10 cellular contexts compared by ENCODE assay signal in the genomic region with DNA sequence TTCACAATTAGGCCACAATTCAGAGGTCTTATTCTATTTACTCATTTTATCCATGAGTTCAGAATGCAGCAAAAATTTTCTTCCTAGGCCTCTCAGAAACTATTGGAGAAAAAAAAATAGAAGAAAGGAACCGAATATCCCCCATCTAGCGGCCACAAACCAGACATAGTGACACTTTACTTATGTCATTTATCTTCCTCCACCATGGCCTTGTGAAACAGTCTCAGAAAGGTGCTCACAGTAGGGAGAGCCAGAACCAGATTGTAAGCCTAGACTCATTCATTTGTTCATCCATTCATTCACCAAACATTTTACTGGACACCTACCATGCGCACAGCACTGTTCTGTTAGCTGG. TPM values are rescaled to one million over a fixed set of nuclear protein-coding genes. Genes with fewer than 3 reads are reported as not detected.
DNase-seq lines count a peak whose midpoint lies in the region; ATAC-seq, FAIRE-seq and TF ChIP-seq lines count a peak whose summit lies in the region.
"Had no signal": no experiment of that assay in that cellular context is flagged by ENCODE, and none has a peak within 500 bp of the region (broad histone marks: within the 10 kb centered on the region; RNA-seq: fewer than 3 reads in every experiment).

No MANE protein-coding gene starts in this region.

- H3K4me3 Mint-ChIP-seq in activated B cell treated with CpG ODN at 0.5 μM for 24 hours (peak overlapping the region; percentile 47), CD14-positive monocyte (no peak overlapping the region)

- no peaks in the 10 kb centered on the region for H3K36me3 ChIP-seq in suprapubic skin
- no peaks in the 10 kb centered on the region for H3K36me3 ChIP-seq in SJCRH30

- TF ChIP-seq POLR2A in suprapubic skin (IDR thresholded peaks at IDR 0.05) = no peak

- WGBS in suprapubic skin = 94% methylated on average over 3 of the region's 3 CpGs

- ATAC-seq in GM19035 (IDR thresholded peaks at IDR 0.05; ENCODE audit: unreplicated experiment) (peak; percentile 35), HG02763 (IDR thresholded peaks at IDR 0.05; ENCODE audit: unreplicated experiment) (peak; percentile 21), activated B cell treated with CpG ODN at 0.5 μM for 24 hours (ENCODE audit: low read depth) (peak; percentile 73)

- DNase-seq in activated B cell treated with CpG ODN at 0.5 μM for 24 hours (no peak), suprapubic skin (ENCODE audit: low spot score in 2 of 2) (no peak), SJCRH30 (no peak), CD14-positive monocyte (ENCODE audit: low spot score) (no peak), frontal cortex (ENCODE audit: low spot score in 2 of 2) (no peak)
- DNase-seq in activated CD4-positive, alpha-beta T cell treated with anti-CD3 and anti-CD28 coated beads, Interleukin-2, amount 50 U/mL, for 48 hours = no peak
- DNase-seq: RPMI8226 had no signal

- H3K4me1 ChIP-seq in suprapubic skin = peaks cover 74% of the 10 kb centered on the region
- H3K4me1 ChIP-seq in SJCRH30 = peaks cover 20% of the 10 kb centered on the region

- FAIRE-seq in frontal cortex (lab: Jason Lieb, UNC) = no peak

- H3K36me3 Mint-ChIP-seq in activated B cell treated with CpG ODN at 0.5 μM for 24 hours (ENCODE audit: low read depth) (peaks cover 8% of the 10 kb centered on the region), CD14-positive monocyte (peaks cover 34 to 37% of the 10 kb centered on the region in 2 donors)

- H3K27ac Mint-ChIP-seq in activated B cell treated with CpG ODN at 0.5 μM for 24 hours (no peak overlapping the region), CD14-positive monocyte (peak overlapping the region in 1 of 7 donors; percentile 34)
- H3K27ac Mint-ChIP-seq: activated T-helper 2 cell treated with anti-CD3 and anti-CD28 coated beads, Interferon-gamma antibody, Interleukin-2, Interleukin-4, amounts not matched to agents 10 μg/mL and 5 μg/mL and 100 μg/mL, durations not matched to agents 14 hours and 24 hours and 36 hours had no signal

- no peak for TF ChIP-seq CTCF in activated B cell treated with CpG ODN at 0.5 μM for 24 hours (IDR thresholded peaks at IDR 0.05)
- no peak for TF ChIP-seq CTCF in suprapubic skin (IDR thresholded peaks at IDR 0.05)
- TF ChIP-seq CTCF in CD14-positive monocyte (IDR thresholded peaks at IDR 0.05) = no peak

- peaks cover 22% of the 10 kb centered on the region for H3K4me1 Mint-ChIP-seq in activated B cell treated with CpG ODN at 0.5 μM for 24 hours
- H3K4me1 Mint-ChIP-seq in CD14-positive monocyte = peaks cover 24% of the 10 kb centered on the region

- intact Hi-C loops in activated B cell treated with CpG ODN at 0.5 μM for 24 hours (cut with micrococcal nuclease) = loop anchor here (1.0 to 5.0 kb wide), 4 partner anchors 16 to 83 kb away; partner anchors contain the start of gene CREB3L2
- intact Hi-C loops in CD14-positive monocyte (cut with micrococcal nuclease) = no loop called here

- H3K4me3 ChIP-seq in suprapubic skin (no peak overlapping the region), SJCRH30 (no peak overlapping the region)

- H3K9me3 Mint-ChIP-seq in activated B cell treated with CpG ODN at 0.5 μM for 24 hours (peaks cover 3% of the 10 kb centered on the region), CD14-positive monocyte (peaks cover 14 to 25% (median 17%) of the 10 kb centered on the region in 7 donors)

- H3K27me3 ChIP-seq in suprapubic skin = no peaks in the 10 kb centered on the region
- H3K27me3 ChIP-seq in SJCRH30 = no peaks in the 10 kb centered on the region

- H3K9me3 ChIP-seq in suprapubic skin (no peaks in the 10 kb centered on the region), SJCRH30 (replicated peaks) (0 out of 2 replicates have a peak, but pooled peaks cover 2% of the 10 kb centered on the region)

- no peak for TF ChIP-seq EP300 in suprapubic skin (IDR thresholded peaks at IDR 0.05)

- CTCF ChIA-PET in activated B cell treated with CpG ODN at 0.5 μM for 24 hours (lab: Charles Lee) = interaction anchor here (1.2 to 1.6 kb wide), 3 partner anchors 15 to 21 kb away, joined by 3 to 7 read pairs (median 4); no protein-coding TSS in a partner anchor

- POLR2A ChIA-PET in activated B cell treated with CpG ODN at 0.5 μM for 24 hours (lab: Charles Lee) = interaction anchor here (0.5 kb wide), 1 partner anchor 14 kb away, joined by 4 read pairs; no protein-coding TSS in a partner anchor

- H3K27me3 Mint-ChIP-seq in activated B cell treated with CpG ODN at 0.5 μM for 24 hours = no peaks in the 10 kb centered on the region
- H3K27me3 Mint-ChIP-seq in CD14-positive monocyte (ENCODE audit: low read depth in 3 of 3) = peaks cover 0 to 2% (median 0%) of the 10 kb centered on the region in 3 donors

- H3K27ac ChIP-seq in suprapubic skin = peak overlapping the region; percentile 3
- H3K27ac ChIP-seq in SJCRH30 = no peak overlapping the region

RNA-seq across cellular contexts. Expression of gene CREB3L2, which starts 16.0 kb away (rescaled TPM):
- 16.6 and 21.7 TPM in 2 replicates for total RNA-seq in activated B cell treated with CpG ODN at 0.5 μM for 24 hours
- total RNA-seq in suprapubic skin = 10 to 100 TPM; 10.9 to 24.5 (median 14.1) TPM
- 18.4 and 18.7 TPM in 2 replicates for total RNA-seq in SJCRH30 (2014; rRNA removed; shearing (Covaris generic))
- 10 to 100 TPM in 1 of 2 donors, 1 to 10 TPM in 1; 6.9 to 11.9 TPM for polyA plus RNA-seq in CD14-positive monocyte
- total RNA-seq in frontal cortex = 0.82 TPM

Comparison
In these comparisons a context has a peak if more than half of its experiments do, and no peak if none do; other contexts are left out.
1. ATAC-seq: peak in every context shown above with its lines; median percentile 73 in activated B cell treated with CpG ODN at 0.5 μM for 24 hours; 35 in GM19035; 21 in HG02763.